In genomic region chr10:30425336-30426075, GRCh38 we compare ENCODE assay signal across 1 cellular context.
TF ChIP-seq lines count a peak whose summit lies in the region.

No MANE protein-coding gene starts in this region.

TF ChIP-seq in K562, 482 proteins besides CTCF, POLR2A, EP300 and RAD21 (continued from another document and continues in another):
- TF ChIP-seq, protein P1, sequence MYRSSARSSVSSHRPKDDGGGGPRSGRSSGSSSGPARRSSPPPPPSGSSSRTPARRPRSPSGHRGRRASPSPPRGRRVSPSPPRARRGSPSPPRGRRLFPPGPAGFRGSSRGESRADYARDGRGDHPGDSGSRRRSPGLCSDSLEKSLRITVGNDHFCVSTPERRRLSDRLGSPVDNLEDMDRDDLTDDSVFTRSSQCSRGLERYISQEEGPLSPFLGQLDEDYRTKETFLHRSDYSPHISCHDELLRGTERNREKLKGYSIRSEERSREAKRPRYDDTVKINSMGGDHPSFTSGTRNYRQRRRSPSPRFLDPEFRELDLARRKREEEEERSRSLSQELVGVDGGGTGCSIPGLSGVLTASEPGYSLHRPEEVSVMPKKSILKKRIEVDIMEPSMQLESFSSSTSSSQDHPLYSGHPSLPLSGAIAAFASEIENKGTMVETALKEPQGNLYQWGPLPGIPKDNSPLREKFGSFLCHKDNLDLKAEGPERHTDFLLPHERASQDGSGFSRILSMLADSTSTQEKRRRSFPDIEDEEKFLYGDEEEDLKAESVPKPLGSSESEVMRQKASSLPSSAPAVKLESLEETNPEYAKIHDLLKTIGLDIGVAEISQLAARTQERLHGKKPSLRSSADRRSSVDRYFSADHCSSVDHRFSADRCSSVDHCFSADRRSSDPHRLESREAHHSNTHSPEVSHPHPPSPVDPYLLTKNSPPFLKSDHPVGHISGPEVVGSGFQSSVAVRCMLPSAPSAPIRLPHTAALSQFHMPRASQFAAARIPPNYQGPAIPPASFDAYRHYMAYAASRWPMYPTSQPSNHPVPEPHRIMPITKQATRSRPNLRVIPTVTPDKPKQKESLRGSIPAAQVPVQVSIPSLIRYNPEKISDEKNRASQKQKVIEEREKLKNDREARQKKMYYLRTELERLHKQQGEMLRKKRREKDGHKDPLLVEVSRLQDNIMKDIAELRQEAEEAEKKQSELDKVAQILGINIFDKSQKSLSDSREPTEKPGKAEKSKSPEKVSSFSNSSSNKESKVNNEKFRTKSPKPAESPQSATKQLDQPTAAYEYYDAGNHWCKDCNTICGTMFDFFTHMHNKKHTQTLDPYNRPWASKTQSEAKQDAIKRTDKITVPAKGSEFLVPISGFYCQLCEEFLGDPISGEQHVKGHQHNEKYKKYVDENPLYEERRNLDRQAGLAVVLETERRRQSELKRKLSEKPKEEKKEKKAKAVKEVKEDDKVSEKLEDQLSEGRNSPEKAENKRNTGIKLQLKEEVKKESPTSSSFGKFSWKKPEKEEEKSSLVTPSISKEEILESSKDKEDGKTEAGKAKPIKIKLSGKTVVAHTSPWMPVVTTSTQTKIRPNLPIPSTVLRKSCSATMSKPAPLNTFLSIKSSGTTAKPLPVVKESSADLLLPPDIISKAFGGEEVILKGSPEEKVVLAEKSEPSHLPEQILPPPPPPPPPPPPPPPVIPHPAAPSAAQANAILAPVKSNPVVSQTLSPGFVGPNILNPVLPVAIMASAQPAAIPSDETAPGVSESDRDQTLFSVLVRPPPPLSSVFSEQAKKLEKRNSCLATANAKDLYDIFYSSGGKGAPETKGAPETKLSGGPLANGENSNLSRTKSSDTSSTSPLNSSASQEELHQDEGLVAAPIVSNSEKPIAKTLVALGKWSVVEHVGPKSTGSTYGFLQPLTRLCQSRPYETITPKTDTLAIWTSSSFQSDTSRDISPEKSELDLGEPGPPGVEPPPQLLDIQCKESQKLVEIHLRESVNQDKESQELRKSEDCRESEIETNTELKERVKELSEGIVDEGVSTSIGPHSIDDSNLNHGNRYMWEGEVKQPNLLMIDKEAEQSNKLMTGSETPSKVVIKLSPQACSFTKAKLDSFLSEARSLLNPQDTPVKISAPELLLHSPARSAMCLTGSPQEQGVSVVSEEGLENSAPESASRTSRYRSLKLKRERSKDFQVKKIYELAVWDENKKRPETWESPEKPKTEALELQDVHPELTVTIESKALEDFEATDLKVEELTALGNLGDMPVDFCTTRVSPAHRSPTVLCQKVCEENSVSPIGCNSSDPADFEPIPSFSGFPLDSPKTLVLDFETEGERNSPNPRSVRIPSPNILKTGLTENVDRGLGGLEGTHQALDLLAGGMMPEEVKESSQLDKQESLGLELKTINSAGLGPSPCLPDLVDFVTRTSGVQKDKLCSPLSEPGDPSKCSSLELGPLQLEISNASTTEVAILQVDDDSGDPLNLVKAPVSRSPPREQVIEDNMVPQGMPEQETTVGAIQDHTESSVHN (IDR thresholded peaks at IDR 0.05; ENCODE audit: borderline replicate concordance in 1 of 2, low read depth in 1 of 2): no peak
- TF ChIP-seq ZMIZ1 (IDR thresholded peaks at IDR 0.05; ENCODE audit: low read depth in 2 of 2, low read length in 2 of 2) (no peak), CBFA2T2 (conservative IDR thresholded peaks at IDR 0.05) (no peak), BMI1 (IDR thresholded peaks at IDR 0.05; ENCODE audit: low read length) (no peak), HLTF (IDR thresholded peaks at IDR 0.05) (no peak), ZNF347 (CRISPR knock-in tag; IDR thresholded peaks at IDR 0.05; ENCODE audit: low read depth) (no peak), NFE2L1 (tag; IDR thresholded peaks at IDR 0.05; ENCODE audit: borderline replicate concordance, low read depth) (peak; percentile 55; the same call in 1 of the 2 replicates), ELF2 (CRISPR knock-in tag; IDR thresholded peaks at IDR 0.05) (no peak), BRD9 (IDR thresholded peaks at IDR 0.05; ENCODE audit: low read depth, partially characterized antibody) (no peak), TEAD2 (tag; IDR thresholded peaks at IDR 0.05) (peak; percentile 90), SMARCB1 (IDR thresholded peaks at IDR 0.05; ENCODE audit: insufficient read length, low read depth) (no peak), NFXL1 (CRISPR knock-in tag; IDR thresholded peaks at IDR 0.05) (no peak), GABPB1 (CRISPR knock-in tag; IDR thresholded peaks at IDR 0.05) (no peak), ARID2 (IDR thresholded peaks at IDR 0.05) (no peak), MXD1 (CRISPR knock-in tag; IDR thresholded peaks at IDR 0.05; ENCODE audit: borderline replicate concordance, poor library complexity, severe bottlenecking) (no peak), PRDM10 (IDR thresholded peaks at IDR 0.05; ENCODE audit: partially characterized antibody) (no peak), ETS2 (tag; IDR thresholded peaks at IDR 0.05; ENCODE audit: borderline replicate concordance, poor library complexity, severe bottlenecking) (no peak), POLR2G (IDR thresholded peaks at IDR 0.05; ENCODE audit: low read depth, low read length) (no peak), NR2F6 (CRISPR knock-in tag; IDR thresholded peaks at IDR 0.05) (no peak), FOSL1 (tag; conservative IDR thresholded peaks at IDR 0.05) (no peak), CBX8 (IDR thresholded peaks at IDR 0.05; ENCODE audit: borderline replicate concordance, extremely low read depth, low read depth, low read length, poor library complexity, severe bottlenecking) (no peak)
- TF ChIP-seq, protein P2, sequence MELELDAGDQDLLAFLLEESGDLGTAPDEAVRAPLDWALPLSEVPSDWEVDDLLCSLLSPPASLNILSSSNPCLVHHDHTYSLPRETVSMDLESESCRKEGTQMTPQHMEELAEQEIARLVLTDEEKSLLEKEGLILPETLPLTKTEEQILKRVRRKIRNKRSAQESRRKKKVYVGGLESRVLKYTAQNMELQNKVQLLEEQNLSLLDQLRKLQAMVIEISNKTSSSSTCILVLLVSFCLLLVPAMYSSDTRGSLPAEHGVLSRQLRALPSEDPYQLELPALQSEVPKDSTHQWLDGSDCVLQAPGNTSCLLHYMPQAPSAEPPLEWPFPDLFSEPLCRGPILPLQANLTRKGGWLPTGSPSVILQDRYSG (tag; conservative IDR thresholded peaks at IDR 0.05; ENCODE audit: low read depth): peak; percentile 98
- TF ChIP-seq, protein P3, sequence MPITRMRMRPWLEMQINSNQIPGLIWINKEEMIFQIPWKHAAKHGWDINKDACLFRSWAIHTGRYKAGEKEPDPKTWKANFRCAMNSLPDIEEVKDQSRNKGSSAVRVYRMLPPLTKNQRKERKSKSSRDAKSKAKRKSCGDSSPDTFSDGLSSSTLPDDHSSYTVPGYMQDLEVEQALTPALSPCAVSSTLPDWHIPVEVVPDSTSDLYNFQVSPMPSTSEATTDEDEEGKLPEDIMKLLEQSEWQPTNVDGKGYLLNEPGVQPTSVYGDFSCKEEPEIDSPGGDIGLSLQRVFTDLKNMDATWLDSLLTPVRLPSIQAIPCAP (CRISPR knock-in tag; IDR thresholded peaks at IDR 0.05; ENCODE audit: borderline replicate concordance): no peak
- TF ChIP-seq, protein P4, sequence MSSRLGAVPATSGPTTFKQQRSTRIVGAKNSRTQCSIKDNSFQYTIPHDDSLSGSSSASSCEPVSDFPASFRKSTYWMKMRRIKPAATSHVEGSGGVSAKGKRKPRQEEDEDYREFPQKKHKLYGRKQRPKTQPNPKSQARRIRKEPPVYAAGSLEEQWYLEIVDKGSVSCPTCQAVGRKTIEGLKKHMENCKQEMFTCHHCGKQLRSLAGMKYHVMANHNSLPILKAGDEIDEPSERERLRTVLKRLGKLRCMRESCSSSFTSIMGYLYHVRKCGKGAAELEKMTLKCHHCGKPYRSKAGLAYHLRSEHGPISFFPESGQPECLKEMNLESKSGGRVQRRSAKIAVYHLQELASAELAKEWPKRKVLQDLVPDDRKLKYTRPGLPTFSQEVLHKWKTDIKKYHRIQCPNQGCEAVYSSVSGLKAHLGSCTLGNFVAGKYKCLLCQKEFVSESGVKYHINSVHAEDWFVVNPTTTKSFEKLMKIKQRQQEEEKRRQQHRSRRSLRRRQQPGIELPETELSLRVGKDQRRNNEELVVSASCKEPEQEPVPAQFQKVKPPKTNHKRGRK (tag; IDR thresholded peaks at IDR 0.05): no peak
- TF ChIP-seq, protein P5, sequence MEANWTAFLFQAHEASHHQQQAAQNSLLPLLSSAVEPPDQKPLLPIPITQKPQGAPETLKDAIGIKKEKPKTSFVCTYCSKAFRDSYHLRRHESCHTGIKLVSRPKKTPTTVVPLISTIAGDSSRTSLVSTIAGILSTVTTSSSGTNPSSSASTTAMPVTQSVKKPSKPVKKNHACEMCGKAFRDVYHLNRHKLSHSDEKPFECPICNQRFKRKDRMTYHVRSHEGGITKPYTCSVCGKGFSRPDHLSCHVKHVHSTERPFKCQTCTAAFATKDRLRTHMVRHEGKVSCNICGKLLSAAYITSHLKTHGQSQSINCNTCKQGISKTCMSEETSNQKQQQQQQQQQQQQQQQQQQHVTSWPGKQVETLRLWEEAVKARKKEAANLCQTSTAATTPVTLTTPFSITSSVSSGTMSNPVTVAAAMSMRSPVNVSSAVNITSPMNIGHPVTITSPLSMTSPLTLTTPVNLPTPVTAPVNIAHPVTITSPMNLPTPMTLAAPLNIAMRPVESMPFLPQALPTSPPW (CRISPR knock-in tag; IDR thresholded peaks at IDR 0.05): peak; percentile 49
